In genomic region chr18:74430811-74431571, GRCh38 we compare ENCODE assay signal across 24 cellular contexts. TPM values are rescaled to one million over a fixed set of nuclear protein-coding genes. Genes with fewer than 3 reads are reported as not detected.
DNase-seq lines count a peak whose midpoint lies in the region; FAIRE-seq and TF ChIP-seq lines count a peak whose summit lies in the region.
"Had no signal": no experiment of that assay in that cellular context is flagged by ENCODE, and none has a peak within 500 bp of the region (broad histone marks: within the 10 kb centered on the region; RNA-seq: fewer than 3 reads in every experiment).

No MANE protein-coding gene starts in this region.

- no peak overlapping the region for H3K27ac Mint-ChIP-seq in neural progenitor cell
- no peak overlapping the region for H3K27ac Mint-ChIP-seq in Calu3 (ENCODE audit: unreplicated experiment)

- H3K9me3 ChIP-seq in neural progenitor cell (ENCODE audit: low read depth) (no peaks in the 10 kb centered on the region), HAP-1 (no peaks in the 10 kb centered on the region)
- H3K9me3 ChIP-seq: A549, MG63 had no signal

- intact Hi-C loops in Calu3 (cut with micrococcal nuclease; ENCODE audit: unreplicated experiment): no loop called here

- no peaks in the 10 kb centered on the region for H3F3A ChIP-seq in neural progenitor cell (ENCODE audit: low read depth)

- CTCF ChIA-PET in Calu3 (lab: Charles Lee): interaction anchor here (1.5 kb wide), 1 partner anchor 10 kb away, joined by 4 read pairs; no protein-coding TSS in a partner anchor

- no TSS peak for BruUV-seq in Calu3 (replicated peaks; lab: Mats Ljungman, UMichigan)

- H3K36me3 ChIP-seq in neural progenitor cell (no peaks in the 10 kb centered on the region), HAP-1 (replicated peaks) (no peaks in the 10 kb centered on the region)
- H3K36me3 ChIP-seq: MG63 had no signal

- H3K4me2 ChIP-seq in neural progenitor cell: no peak overlapping the region
- H3K4me2 ChIP-seq: A549 had no signal

- no peak for TF ChIP-seq CTCF in D721Med (IDR thresholded peaks at IDR 0.05; ENCODE audit: insufficient read depth, missing control alignments)
- no peak for TF ChIP-seq CTCF in neural progenitor cell (IDR thresholded peaks at IDR 0.05)
- TF ChIP-seq CTCF in Calu3 (IDR thresholded peaks at IDR 0.05; ENCODE audit: unreplicated experiment): no peak

- H3K9me3 Mint-ChIP-seq in neural progenitor cell (peaks cover 5% of the 10 kb centered on the region), Calu3 (ENCODE audit: low read depth, unreplicated experiment) (peaks cover 3% of the 10 kb centered on the region)

- no peak overlapping the region for H3K27ac ChIP-seq in neural progenitor cell
- H3K27ac ChIP-seq: A549, C4-2B had no signal

- no peaks in the 10 kb centered on the region for H3K79me2 ChIP-seq in neural progenitor cell (ENCODE audit: low read depth)

- H3K27me3 ChIP-seq in neural progenitor cell (no peaks in the 10 kb centered on the region), HAP-1 (ENCODE audit: low read depth) (no peaks in the 10 kb centered on the region)
- H3K27me3 ChIP-seq: MG63 had no signal

- no peak overlapping the region for H3K9ac ChIP-seq in neural progenitor cell

- no peak overlapping the region for H3K4me3 ChIP-seq in neural progenitor cell
- H3K4me3 ChIP-seq in HAP-1: no peak overlapping the region
- H3K4me3 ChIP-seq: A549, MG63 had no signal

- H2AFZ ChIP-seq in neural progenitor cell (replicated peaks): peak overlapping the region; percentile 61

- no peak overlapping the region for H3K4me3 Mint-ChIP-seq in neural progenitor cell
- H3K4me3 Mint-ChIP-seq in Calu3 (ENCODE audit: low read depth, unreplicated experiment): no peak overlapping the region

- DNase-seq in D721Med (ENCODE audit: insufficient read length, low spot score) (no peak), NCI-H524 treated with DMSO at 0.1 percent for 48 hours (lab: John Stamatoyannopoulos, UW) (peak; percentile 12), SK-N-DZ (ENCODE audit: low spot score) (peak; percentile 80), neural progenitor cell (ENCODE audit: low spot score) (no peak), Calu3 (no peak), HAP-1 (ENCODE audit: low spot score in 2 of 2) (no peak)
- no peak for DNase-seq in central memory CD4-positive, alpha-beta T cell
- DNase-seq: DMS 273 treated with DMSO at 0.1 percent for 48 hours, H7, IMR-90, Kasumi-1, MG63, NCI-H1092, NCI-H1436 treated with DMSO at 0.1 percent for 48 hours, NCI-H2029 treated with DMSO at 0.1 percent for 48 hours, NCI-H510A treated with DMSO at 0.1 percent for 48 hours, OCI-M1, SHP77 treated with DMSO at 0.1 percent for 48 hours had no signal

- H3K4me1 ChIP-seq in neural progenitor cell (peaks cover 10% of the 10 kb centered on the region), HAP-1 (no peaks in the 10 kb centered on the region)
- H3K4me1 ChIP-seq: A549 had no signal

- H3K36me3 Mint-ChIP-seq in neural progenitor cell (peaks cover 2% of the 10 kb centered on the region), Calu3 (ENCODE audit: insufficient read depth, unreplicated experiment) (no peaks in the 10 kb centered on the region)

- no peaks in the 10 kb centered on the region for H4K20me1 ChIP-seq in neural progenitor cell (ENCODE audit: low read depth)

- H3K4me1 Mint-ChIP-seq in neural progenitor cell (no peaks in the 10 kb centered on the region), Calu3 (ENCODE audit: low read depth, unreplicated experiment) (no peaks in the 10 kb centered on the region)

- peaks cover 6% of the 10 kb centered on the region for H3K27me3 Mint-ChIP-seq in neural progenitor cell (ENCODE audit: insufficient read depth, low read depth)
- H3K27me3 Mint-ChIP-seq in Calu3 (ENCODE audit: unreplicated experiment): peaks cover 98% of the 10 kb centered on the region

- peak; percentile 84 for FAIRE-seq in D721Med (lab: Jason Lieb, UNC)
- FAIRE-seq: A549, G401.6, HTR-8/SVneo had no signal

- in situ Hi-C loops in HAP-1 (cut with MboI; ENCODE audit: low sequenced_read_pairs): no loop called here

RNA-seq across cellular contexts. Expression of gene DIPK1C, which starts 26.1 kb away (rescaled TPM):
- not detected in 2 replicates for polyA plus RNA-seq in SK-N-DZ (2014; cell fraction: cytosol; rRNA removed)
- not detected in 2 replicates for polyA plus RNA-seq in SK-N-DZ (2014; cell fraction: nucleus; rRNA removed)
- total RNA-seq in neural progenitor cell (ENCODE audit: low replicate concordance) (12.9 and 13.7 TPM in 2 replicates), Calu3 (2022) (not detected in 2 replicates)
- total RNA-seq: H7; IMR-90; RPMI7951; T-helper 1 cell treated with Interleukin-12 subunit alpha and Interleukin-12 subunit beta and Interleukin-4 antibody, amounts not matched to agents 30 ng/mL and 1 ng/mL, for 36 hours had no signal
- polyA plus RNA-seq: A549, IMR-90 had no signal

Comparison
In these comparisons a context has a peak if more than half of its experiments do, and no peak if none do; other contexts are left out.
1. DNase-seq: peak in NCI-H524 treated with DMSO at 0.1 percent for 48 hours (single experiment) and SK-N-DZ (single experiment); none in D721Med (single experiment), neural progenitor cell (single experiment), Calu3 (single experiment), HAP-1 (0 of 2) and central memory CD4-positive, alpha-beta T cell (single experiment).
2. RNA of gene DIPK1C, which starts 26.1 kb away (total RNA-seq): 12.9 to 13.7 TPM in neural progenitor cell; not detected in Calu3; every median in the first group is over 10 times any median in the second.